In the genomic region with DNA sequence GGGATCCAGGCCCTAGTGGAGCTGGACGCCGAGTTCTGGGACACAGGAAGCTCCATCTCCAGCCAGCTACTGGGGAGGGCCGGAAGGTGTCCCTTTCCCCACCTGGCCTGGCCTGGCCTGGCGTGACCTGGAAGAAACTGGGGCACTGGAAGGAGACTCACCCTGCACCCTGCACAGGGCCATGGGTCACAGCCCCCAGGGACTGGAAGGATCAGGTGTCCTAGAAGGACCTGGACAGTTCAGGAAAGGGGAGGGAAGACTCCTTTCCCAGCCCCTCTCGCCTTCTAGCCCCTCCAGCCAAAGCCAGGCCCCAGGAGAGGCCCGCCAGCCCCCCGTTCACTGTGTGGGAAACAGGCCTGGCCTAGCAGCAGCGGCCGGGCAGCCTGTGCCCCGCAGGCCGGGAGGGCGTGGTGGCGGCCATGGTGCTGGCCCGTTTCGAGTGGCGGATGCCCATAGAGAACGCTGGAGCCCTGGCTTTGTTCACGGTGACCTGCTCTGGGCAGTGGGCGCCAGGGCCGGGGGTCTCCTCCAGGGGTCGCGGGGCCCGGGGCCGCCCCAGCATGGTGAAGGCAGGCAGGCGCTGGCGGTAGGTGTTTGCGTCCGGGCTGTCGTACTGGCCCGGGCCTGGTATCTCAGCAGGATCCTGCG, we compare ENCODE assay signal across 23 cellular contexts. TPM values are rescaled to one million over a fixed set of nuclear protein-coding genes. Genes with fewer than 3 reads are reported as not detected.
DNase-seq lines count a peak whose midpoint lies in the region; ATAC-seq and TF ChIP-seq lines count a peak whose summit lies in the region.
"Had no signal": no experiment of that assay in that cellular context is flagged by ENCODE, and none has a peak within 500 bp of the region (broad histone marks: within the 10 kb centered on the region; RNA-seq: fewer than 3 reads in every experiment).

No MANE protein-coding gene starts in this region.

- intact Hi-C loops in right cardiac atrium (cut with DNase I): no loop called here

- peak in 2 of 3 donors; percentile 49 to 56 for DNase-seq in right cardiac atrium
- DNase-seq in right atrium auricular region (ENCODE audit: low spot score): no peak
- DNase-seq in A172 (ENCODE audit: low spot score): no peak
- DNase-seq in activated effector memory CD4-positive, alpha-beta T cell treated with anti-CD3 and anti-CD28 coated beads, Interleukin-2, amount 50 U/mL, for 16 hours: no peak
- DNase-seq: 8988T, Calu3, DMS79 treated with DMSO at 0.1 percent for 48 hours, GF-D8, HCEC 1CT, Karpas-422, NCI-H1092, NCI-H1417 treated with DMSO at 0.1 percent for 48 hours, NCI-H1694 treated with DMSO at 0.1 percent for 48 hours, NCI-H2081, NCI-H2227 treated with DMSO at 0.1 percent for 48 hours, NCI-H526 treated with DMSO at 0.1 percent for 48 hours, SHP77 treated with DMSO at 0.1 percent for 48 hours had no signal

- H3K4me3 Mint-ChIP-seq in nephron: peak overlapping the region in 2 of 3 experiments; percentile 25 to 34
- H3K4me3 Mint-ChIP-seq: GM23338 had no signal

- H3K9me3 ChIP-seq in right cardiac atrium (ENCODE audit: control insufficient read depth, low read length) (no peaks in the 10 kb centered on the region), right atrium auricular region (no peaks in the 10 kb centered on the region)

- no peak overlapping the region for H3K4me3 ChIP-seq in right cardiac atrium (ENCODE audit: low read length)
- no peak overlapping the region for H3K4me3 ChIP-seq in right atrium auricular region
- H3K4me3 ChIP-seq: GM23338 had no signal

- H3K4me1 ChIP-seq in right cardiac atrium (ENCODE audit: control insufficient read depth, insufficient read depth, low read length) (no peaks in the 10 kb centered on the region), right atrium auricular region (peaks cover 0 to 19% of the 10 kb centered on the region in 2 donors)

- H3K9me3 Mint-ChIP-seq in nephron: no peaks in the 10 kb centered on the region

- TF ChIP-seq CTCF in right atrium auricular region (IDR thresholded peaks at IDR 0.05): no peak
- TF ChIP-seq CTCF in nephron (IDR thresholded peaks at IDR 0.05; ENCODE audit: unreplicated experiment in 3 of 3): no peak

- peaks cover 4% of the 10 kb centered on the region for H3K4me1 Mint-ChIP-seq in nephron

- H3K27me3 ChIP-seq in right cardiac atrium (ENCODE audit: control insufficient read depth, insufficient read depth): no peaks in the 10 kb centered on the region
- no peaks in the 10 kb centered on the region for H3K27me3 ChIP-seq in right atrium auricular region

- H3K36me3 Mint-ChIP-seq in nephron (ENCODE audit: low read depth): no peaks in the 10 kb centered on the region

- H3K27ac Mint-ChIP-seq in nephron: no peak overlapping the region
- H3K27ac Mint-ChIP-seq: GM23338 had no signal

- 82% methylated on average over 31 of the region's 31 CpGs for WGBS in right cardiac atrium

- no peak for ATAC-seq in right cardiac atrium
- no peak for ATAC-seq in HG03520 (IDR thresholded peaks at IDR 0.05; ENCODE audit: unreplicated experiment)
- ATAC-seq: GM23338, Panc1 had no signal

- H3K36me3 ChIP-seq in right atrium auricular region: no peaks in the 10 kb centered on the region

- H3K27ac ChIP-seq in right cardiac atrium (ENCODE audit: low read length): no peak overlapping the region
- no peak overlapping the region for H3K27ac ChIP-seq in right atrium auricular region
- H3K27ac ChIP-seq: HL-60 had no signal

- peaks cover 12% of the 10 kb centered on the region for H3K27me3 Mint-ChIP-seq in nephron (ENCODE audit: low read depth)

RNA-seq across cellular contexts. Expression of gene SHC2, which starts 2.8 kb away (rescaled TPM):
- total RNA-seq in right cardiac atrium (10 to 100 TPM; 14.3 to 20.0 (median 17.6) TPM), right atrium auricular region (10 to 100 TPM in 1 of 2 donors, 1 to 10 TPM in 1; 9.6 to 26.8 TPM)
- polyA plus RNA-seq in right cardiac atrium: 21.0 TPM
- 12.5 and 19.6 TPM in 2 replicates for total RNA-seq in A172 (2014; rRNA removed; shearing (Covaris generic))

RNA-seq across cellular contexts. Expression of gene MADCAM1, which starts 32.7 kb away (rescaled TPM):
- under 1 TPM; 0.28 to 0.59 (median 0.36) TPM for total RNA-seq in right cardiac atrium
- polyA plus RNA-seq in right cardiac atrium: 0.27 TPM
- total RNA-seq in right atrium auricular region: not detected
- 0.48 and 0.71 TPM in 2 replicates for total RNA-seq in A172 (2014; rRNA removed; shearing (Covaris generic))
- total RNA-seq: NCI-H460 had no signal

RNA-seq across cellular contexts. Expression of gene TPGS1, which starts 43.7 kb away (rescaled TPM):
- total RNA-seq in right cardiac atrium (10 to 100 TPM; 10.9 to 15.6 (median 14.7) TPM), right atrium auricular region (10 to 100 TPM; 30.3 to 33.2 TPM)
- polyA plus RNA-seq in right cardiac atrium: 21.3 TPM
- 44.3 and 104 TPM in 2 replicates for total RNA-seq in A172 (2014; rRNA removed; shearing (Covaris generic))

RNA-seq across cellular contexts. Expression of gene C2CD4C, which starts 54.7 kb away (rescaled TPM):
- total RNA-seq in right cardiac atrium (1 to 10 TPM in 1 of 4 donors, under 1 TPM in 3; 0.35 to 1.2 (median 0.63) TPM), right atrium auricular region (under 1 TPM; 0.26 to 0.55 TPM)
- 0.79 TPM for polyA plus RNA-seq in right cardiac atrium
- total RNA-seq in A172 (2014; rRNA removed; shearing (Covaris generic)): 8.8 and 12.2 TPM in 2 replicates

Comparison
In these comparisons a context has a peak if more than half of its experiments do, and no peak if none do; other contexts are left out.
1. DNase-seq: peak in right cardiac atrium (2 of 3); none in right atrium auricular region (single experiment), A172 (single experiment) and activated effector memory CD4-positive, alpha-beta T cell treated with anti-CD3 and anti-CD28 coated beads, Interleukin-2, amount 50 U/mL, for 16 hours (single experiment).